ENCODE assay signal across 2 cellular contexts in the genomic region with DNA sequence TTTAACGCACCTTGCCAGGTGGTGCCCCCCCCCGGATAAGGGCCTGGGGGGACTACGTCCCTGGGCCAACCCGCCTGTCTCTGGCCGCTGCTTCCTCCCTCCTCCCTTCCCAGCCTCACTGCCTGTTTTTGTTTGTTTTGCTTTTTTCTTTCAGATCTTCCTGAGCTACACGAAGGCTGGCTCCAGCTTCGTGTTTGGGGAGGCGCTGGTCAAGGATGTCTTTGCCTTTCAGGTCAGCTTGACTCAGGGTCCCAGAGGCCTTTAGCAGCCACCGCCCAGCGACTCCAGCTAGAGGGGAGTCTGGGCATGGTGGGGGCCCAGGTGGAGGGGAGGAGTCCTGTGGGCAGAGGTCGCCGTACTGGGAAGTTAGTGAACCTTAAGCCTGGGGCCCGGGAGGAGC.
TF ChIP-seq lines count a peak whose summit lies in the region.

No MANE protein-coding gene starts in this region.

TF ChIP-seq in HEK293, 187 proteins besides CTCF, POLR2A, EP300 and RAD21:
- TF ChIP-seq, protein P1, sequence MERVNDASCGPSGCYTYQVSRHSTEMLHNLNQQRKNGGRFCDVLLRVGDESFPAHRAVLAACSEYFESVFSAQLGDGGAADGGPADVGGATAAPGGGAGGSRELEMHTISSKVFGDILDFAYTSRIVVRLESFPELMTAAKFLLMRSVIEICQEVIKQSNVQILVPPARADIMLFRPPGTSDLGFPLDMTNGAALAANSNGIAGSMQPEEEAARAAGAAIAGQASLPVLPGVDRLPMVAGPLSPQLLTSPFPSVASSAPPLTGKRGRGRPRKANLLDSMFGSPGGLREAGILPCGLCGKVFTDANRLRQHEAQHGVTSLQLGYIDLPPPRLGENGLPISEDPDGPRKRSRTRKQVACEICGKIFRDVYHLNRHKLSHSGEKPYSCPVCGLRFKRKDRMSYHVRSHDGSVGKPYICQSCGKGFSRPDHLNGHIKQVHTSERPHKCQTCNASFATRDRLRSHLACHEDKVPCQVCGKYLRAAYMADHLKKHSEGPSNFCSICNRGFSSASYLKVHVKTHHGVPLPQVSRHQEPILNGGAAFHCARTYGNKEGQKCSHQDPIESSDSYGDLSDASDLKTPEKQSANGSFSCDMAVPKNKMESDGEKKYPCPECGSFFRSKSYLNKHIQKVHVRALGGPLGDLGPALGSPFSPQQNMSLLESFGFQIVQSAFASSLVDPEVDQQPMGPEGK (tag by site-specific recombination; IDR thresholded peaks at IDR 0.05) = peak; percentile 16; the same call in 1 of the 2 replicates
- TF ChIP-seq SP3 (tag by site-specific recombination; IDR thresholded peaks at IDR 0.05) = no peak
- TF ChIP-seq SP2 (tag by site-specific recombination; IDR thresholded peaks at IDR 0.05) = no peak

TF ChIP-seq in K562, 482 proteins besides CTCF, POLR2A, EP300 and RAD21:
- TF ChIP-seq BDP1 (IDR thresholded peaks at IDR 0.05; ENCODE audit: insufficient read depth, insufficient read length) = no peak
- TF ChIP-seq, protein P2, sequence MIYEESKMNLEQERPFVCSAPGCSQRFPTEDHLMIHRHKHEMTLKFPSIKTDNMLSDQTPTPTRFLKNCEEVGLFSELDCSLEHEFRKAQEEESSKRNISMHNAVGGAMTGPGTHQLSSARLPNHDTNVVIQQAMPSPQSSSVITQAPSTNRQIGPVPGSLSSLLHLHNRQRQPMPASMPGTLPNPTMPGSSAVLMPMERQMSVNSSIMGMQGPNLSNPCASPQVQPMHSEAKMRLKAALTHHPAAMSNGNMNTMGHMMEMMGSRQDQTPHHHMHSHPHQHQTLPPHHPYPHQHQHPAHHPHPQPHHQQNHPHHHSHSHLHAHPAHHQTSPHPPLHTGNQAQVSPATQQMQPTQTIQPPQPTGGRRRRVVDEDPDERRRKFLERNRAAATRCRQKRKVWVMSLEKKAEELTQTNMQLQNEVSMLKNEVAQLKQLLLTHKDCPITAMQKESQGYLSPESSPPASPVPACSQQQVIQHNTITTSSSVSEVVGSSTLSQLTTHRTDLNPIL (CRISPR knock-in tag; IDR thresholded peaks at IDR 0.05) = no peak
- TF ChIP-seq ATF7 (IDR thresholded peaks at IDR 0.05) = no peak
- no peak for TF ChIP-seq ZNF12 (CRISPR knock-in tag; IDR thresholded peaks at IDR 0.05)
TF ChIP-seq in K562: peak in this region for 0.
